In the genomic region with DNA sequence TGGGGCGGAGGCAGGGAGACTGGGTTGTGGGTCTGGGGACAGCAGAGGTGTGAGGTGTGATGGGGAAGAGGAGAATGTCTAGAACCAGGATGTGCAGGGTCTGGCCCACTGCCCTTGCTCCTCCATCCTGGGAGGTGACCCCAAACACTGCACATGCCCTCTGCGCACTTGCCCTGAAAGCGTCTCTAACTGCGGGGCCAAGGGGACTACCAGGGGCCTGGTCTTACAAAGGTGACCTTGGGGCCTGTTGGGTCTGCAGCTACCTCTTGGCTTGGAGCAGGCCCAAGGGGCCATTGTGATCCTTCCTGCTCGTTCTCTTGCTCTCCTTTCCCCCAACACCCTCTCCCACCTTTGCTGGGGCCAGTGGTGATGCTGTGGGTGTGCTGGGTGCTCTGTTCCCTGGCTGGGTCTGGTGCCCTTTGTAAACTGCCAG, we compare ENCODE assay signal across 19 cellular contexts. TPM values are rescaled to one million over a fixed set of nuclear protein-coding genes. Genes with fewer than 3 reads are reported as not detected.
DNase-seq lines count a peak whose midpoint lies in the region; ATAC-seq and TF ChIP-seq lines count a peak whose summit lies in the region.
"Had no signal": no experiment of that assay in that cellular context is flagged by ENCODE, and none has a peak within 500 bp of the region (broad histone marks: within the 10 kb centered on the region; RNA-seq: fewer than 3 reads in every experiment).

No MANE protein-coding gene starts in this region.

- no peaks in the 10 kb centered on the region for H3K9me3 Mint-ChIP-seq in stimulated activated naive CD8-positive, alpha-beta T cell treated with anti-CD3 and anti-CD28 coated beads, Interleukin-15, amount 100 ng/mL, for 72 hours
- H3K9me3 Mint-ChIP-seq: CD4-positive, alpha-beta memory T cell had no signal

- WGBS in prostate gland = 87% methylated on average over 5 of the region's 5 CpGs

- H3K27me3 Mint-ChIP-seq in stimulated activated naive CD8-positive, alpha-beta T cell treated with anti-CD3 and anti-CD28 coated beads, Interleukin-15, amount 100 ng/mL, for 72 hours = peaks cover 2% of the 10 kb centered on the region

- H3K4me1 ChIP-seq in left lung = no peaks in the 10 kb centered on the region
- no peaks in the 10 kb centered on the region for H3K4me1 ChIP-seq in prostate gland (replicated peaks)
- H3K4me1 ChIP-seq: A549, BLaER1, SJCRH30 had no signal

- H3K27ac Mint-ChIP-seq in stimulated activated naive CD8-positive, alpha-beta T cell treated with anti-CD3 and anti-CD28 coated beads, Interleukin-15, amount 100 ng/mL, for 72 hours = no peak overlapping the region

- TF ChIP-seq POLR2A in prostate gland (IDR thresholded peaks at IDR 0.05) = no peak

- H3K27ac ChIP-seq in left lung = no peak overlapping the region
- H3K27ac ChIP-seq in prostate gland = no peak overlapping the region
- H3K27ac ChIP-seq: A549, BLaER1, SJCRH30 had no signal

- H3K4me3 ChIP-seq in left lung (no peak overlapping the region), prostate gland (no peak overlapping the region)
- H3K4me3 ChIP-seq: A549, BLaER1, SJCRH30 had no signal

- H3K36me3 ChIP-seq in left lung (no peaks in the 10 kb centered on the region), prostate gland (no peaks in the 10 kb centered on the region)
- H3K36me3 ChIP-seq: BLaER1, SJCRH30 had no signal

- TF ChIP-seq CTCF in left lung (IDR thresholded peaks at IDR 0.05) (no peak), prostate gland (IDR thresholded peaks at IDR 0.05) (no peak)

- intact Hi-C loops in left lung (cut with DNase I) = no loop called here
- intact Hi-C loops in sciatic nerve (cut with DNase I) = no loop called here
- intact Hi-C loops in prostate gland (cut with DNase I) = no loop called here

- H3K4me1 Mint-ChIP-seq in stimulated activated naive CD8-positive, alpha-beta T cell treated with anti-CD3 and anti-CD28 coated beads, Interleukin-15, amount 100 ng/mL, for 72 hours = no peaks in the 10 kb centered on the region
- H3K4me1 Mint-ChIP-seq: CD4-positive, alpha-beta memory T cell had no signal

- no peak overlapping the region for H3K4me3 Mint-ChIP-seq in stimulated activated naive CD8-positive, alpha-beta T cell treated with anti-CD3 and anti-CD28 coated beads, Interleukin-15, amount 100 ng/mL, for 72 hours
- H3K4me3 Mint-ChIP-seq: CD4-positive, alpha-beta memory T cell had no signal

- no peak for DNase-seq in stimulated activated naive CD8-positive, alpha-beta T cell treated with anti-CD3 and anti-CD28 coated beads, Interleukin-15, amount 100 ng/mL, for 72 hours
- no peak for DNase-seq in stimulated activated naive CD8-positive, alpha-beta T cell treated with anti-CD3 and anti-CD28 coated beads, Interleukin-15, Interleukin-2, amounts not matched to agents 100 U/mL and 50 U/mL, for 24 hours
- DNase-seq in left lung = peak; percentile 20 to 54
- peak; percentile 33 for DNase-seq in sciatic nerve (ENCODE audit: low spot score)
- DNase-seq in prostate gland (ENCODE audit: low spot score) = no peak
- no peak for DNase-seq in retina
- DNase-seq in superior temporal gyrus (ENCODE audit: extremely low spot score) = no peak
- DNase-seq: CD4-positive, alpha-beta memory T cell; GOT3; KBM-7; NCI-H1105 treated with DMSO at 0.1 percent for 48 hours; NCI-H1694 treated with DMSO at 0.1 percent for 48 hours; NCI-H2227 treated with DMSO at 0.1 percent for 48 hours; NCI-H510A treated with DMSO at 0.1 percent for 48 hours; NCI-H774; SJCRH30 had no signal

- ATAC-seq in stimulated activated naive CD8-positive, alpha-beta T cell treated with anti-CD3 and anti-CD28 coated beads, Interleukin-15, amount 100 ng/mL, for 72 hours = peak; percentile 5
- no peak for ATAC-seq in stimulated activated naive CD8-positive, alpha-beta T cell treated with anti-CD3 and anti-CD28 coated beads, Interleukin-15, Interleukin-2, amounts not matched to agents 100 U/mL and 50 U/mL, for 24 hours
- ATAC-seq in left lung (no peak), sciatic nerve (no peak)
- ATAC-seq: A549 had no signal

- H3K27me3 ChIP-seq in left lung = peaks cover 0 to 8% of the 10 kb centered on the region in 2 donors
- H3K27me3 ChIP-seq in prostate gland (replicated peaks; ENCODE audit: insufficient read depth) = no peaks in the 10 kb centered on the region
- H3K27me3 ChIP-seq: BLaER1, SJCRH30 had no signal

- H3K9me3 ChIP-seq in left lung = no peaks in the 10 kb centered on the region
- H3K9me3 ChIP-seq in prostate gland = no peaks in the 10 kb centered on the region
- H3K9me3 ChIP-seq: SJCRH30 had no signal

RNA-seq across cellular contexts. Expression of a gene that starts 48.0 kb away (rescaled TPM):
- total RNA-seq in left lung (10 to 100 TPM; 23.6 to 26.8 TPM), sciatic nerve (31.8 TPM), prostate gland (10 to 100 TPM; 15.3 to 27.9 TPM)

RNA-seq across cellular contexts. Expression of a gene that starts 57.3 kb away (rescaled TPM):
- total RNA-seq in left lung (1 to 10 TPM; 3.2 to 4.5 TPM), sciatic nerve (13.9 TPM), prostate gland (10 to 100 TPM in 1 of 2 donors, 1 to 10 TPM in 1; 5.1 to 63.8 TPM)
- total RNA-seq: CD4-positive, alpha-beta memory T cell; OCI-LY7; SJCRH30 had no signal

Comparison
In these comparisons a context has a peak if more than half of its experiments do, and no peak if none do; other contexts are left out.
1. DNase-seq: peak in left lung (2 of 2) and sciatic nerve (single experiment); none in stimulated activated naive CD8-positive, alpha-beta T cell treated with anti-CD3 and anti-CD28 coated beads, Interleukin-15, amount 100 ng/mL, for 72 hours (0 of 2), stimulated activated naive CD8-positive, alpha-beta T cell treated with anti-CD3 and anti-CD28 coated beads, Interleukin-15, Interleukin-2, amounts not matched to agents 100 U/mL and 50 U/mL, for 24 hours (single experiment), prostate gland (single experiment), retina (single experiment) and superior temporal gyrus (single experiment).